Comparison of ENCODE assay signal across 1 cellular context in the genomic region with DNA sequence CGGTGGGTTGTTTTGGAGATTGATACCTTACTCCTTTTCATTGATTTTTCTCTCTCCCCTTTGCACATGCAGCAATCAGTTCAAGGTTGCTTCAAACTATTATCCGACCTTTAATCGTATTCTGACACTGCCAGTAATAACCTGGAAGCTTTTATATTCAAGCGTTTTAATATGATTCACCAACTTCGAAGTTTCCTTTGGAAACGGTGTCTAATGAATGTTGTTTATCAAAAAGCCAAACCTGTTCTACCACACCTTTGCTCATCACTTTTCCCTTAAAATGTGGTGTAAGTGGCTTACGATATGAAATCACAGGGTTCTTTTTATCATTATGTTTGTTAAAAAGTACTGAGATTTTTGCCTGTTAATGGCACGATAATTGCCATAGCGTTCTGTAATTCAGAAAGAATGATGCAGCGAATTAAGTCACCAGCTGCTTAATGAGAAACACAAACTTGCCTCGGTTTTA.
TF ChIP-seq lines count a peak whose summit lies in the region.

No MANE protein-coding gene starts in this region.

TF ChIP-seq in K562, 482 proteins besides CTCF, POLR2A, EP300 and RAD21 (continued from another document and continues in another):
- TF ChIP-seq, protein P1, sequence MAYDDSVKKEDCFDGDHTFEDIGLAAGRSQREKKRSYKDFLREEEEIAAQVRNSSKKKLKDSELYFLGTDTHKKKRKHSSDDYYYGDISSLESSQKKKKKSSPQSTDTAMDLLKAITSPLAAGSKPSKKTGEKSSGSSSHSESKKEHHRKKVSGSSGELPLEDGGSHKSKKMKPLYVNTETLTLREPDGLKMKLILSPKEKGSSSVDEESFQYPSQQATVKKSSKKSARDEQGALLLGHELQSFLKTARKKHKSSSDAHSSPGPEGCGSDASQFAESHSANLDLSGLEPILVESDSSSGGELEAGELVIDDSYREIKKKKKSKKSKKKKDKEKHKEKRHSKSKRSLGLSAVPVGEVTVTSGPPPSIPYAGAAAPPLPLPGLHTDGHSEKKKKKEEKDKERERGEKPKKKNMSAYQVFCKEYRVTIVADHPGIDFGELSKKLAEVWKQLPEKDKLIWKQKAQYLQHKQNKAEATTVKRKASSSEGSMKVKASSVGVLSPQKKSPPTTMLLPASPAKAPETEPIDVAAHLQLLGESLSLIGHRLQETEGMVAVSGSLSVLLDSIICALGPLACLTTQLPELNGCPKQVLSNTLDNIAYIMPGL (CRISPR knock-in tag; IDR thresholded peaks at IDR 0.05), result no peak
- TF ChIP-seq CEBPB (tag; IDR thresholded peaks at IDR 0.05) (no peak), FOXM1 (IDR thresholded peaks at IDR 0.05; ENCODE audit: low read depth) (no peak), FOXM1 (CRISPR knock-in tag; IDR thresholded peaks at IDR 0.05; ENCODE audit: low read depth) (no peak), PRDM10 (IDR thresholded peaks at IDR 0.05; ENCODE audit: partially characterized antibody) (no peak), ETV5 (CRISPR knock-in tag; IDR thresholded peaks at IDR 0.05; ENCODE audit: low read depth) (no peak), GATAD2B (IDR thresholded peaks at IDR 0.05; ENCODE audit: borderline replicate concordance) (no peak), TRIM28 (IDR thresholded peaks at IDR 0.05) (no peak), ZNF274 (IDR thresholded peaks at IDR 0.05; ENCODE audit: borderline replicate concordance, low read depth, low read length) (no peak), THRAP3 (IDR thresholded peaks at IDR 0.05; ENCODE audit: borderline replicate concordance) (0 out of 2 replicates have a peak, but pooled peaks have one; percentile 30), PCBP1 (IDR thresholded peaks at IDR 0.05; ENCODE audit: low read depth, low read length, poor library complexity, severe bottlenecking) (no peak), HLTF (IDR thresholded peaks at IDR 0.05) (no peak), HDAC3 (IDR thresholded peaks at IDR 0.05; ENCODE audit: borderline replicate concordance, partially characterized antibody) (no peak), BRD4 (IDR thresholded peaks at IDR 0.05) (peak; percentile 77; the same call in 1 of the 2 replicates), YY1 (IDR thresholded peaks at IDR 0.05; ENCODE audit: borderline replicate concordance in 1 of 3, control insufficient read depth in 1 of 3, extremely low read depth in 1 of 3, insufficient read depth in 3 of 3, insufficient read length in 1 of 3, insufficient replicate concordance in 2 of 3, low read depth in 1 of 3, low read length in 2 of 3) (no peak), ZNF57 (CRISPR knock-in tag; IDR thresholded peaks at IDR 0.05) (no peak), KHSRP (IDR thresholded peaks at IDR 0.05) (no peak), BMI1 (IDR thresholded peaks at IDR 0.05; ENCODE audit: low read length) (no peak), ZNF655 (CRISPR knock-in tag; IDR thresholded peaks at IDR 0.05) (no peak), NEUROD1 (IDR thresholded peaks at IDR 0.05; ENCODE audit: borderline replicate concordance, low read depth, low read length, partially characterized antibody) (no peak), ZNF551 (CRISPR knock-in tag; IDR thresholded peaks at IDR 0.05) (no peak), NFE2 (IDR thresholded peaks at IDR 0.05; ENCODE audit: low read depth) (peak; percentile 54), DLX4 (CRISPR knock-in tag; IDR thresholded peaks at IDR 0.05) (no peak), SP2 (IDR thresholded peaks at IDR 0.05; ENCODE audit: extremely low read depth, low read depth, low read length, poor library complexity, severe bottlenecking) (no peak), SETDB1 (IDR thresholded peaks at IDR 0.05; ENCODE audit: low read length) (no peak), KLF16 (IDR thresholded peaks at IDR 0.05) (no peak), ZNF316 (IDR thresholded peaks at IDR 0.05) (0 out of 2 replicates have a peak, but pooled peaks have one; percentile 14), PHB2 (IDR thresholded peaks at IDR 0.05; ENCODE audit: low read depth) (no peak), BCLAF1 (IDR thresholded peaks at IDR 0.05; ENCODE audit: borderline replicate concordance in 1 of 2, control insufficient read depth in 1 of 2, low read depth in 2 of 2, low read length in 1 of 2) (no peak), KDM1A (IDR thresholded peaks at IDR 0.05) (peak; percentile 53 to 61; a peak in 3 of 4 replicates), CHD1 (IDR thresholded peaks at IDR 0.05; ENCODE audit: low read length) (peak; percentile 3), ETS2 (tag; IDR thresholded peaks at IDR 0.05; ENCODE audit: borderline replicate concordance, poor library complexity, severe bottlenecking) (no peak), SAFB2 (IDR thresholded peaks at IDR 0.05; ENCODE audit: borderline replicate concordance, low read depth, low read length, severe bottlenecking) (no peak), ZNF512 (tag; IDR thresholded peaks at IDR 0.05) (no peak), ZNF740 (CRISPR knock-in tag; IDR thresholded peaks at IDR 0.05) (no peak), ZNF740 (tag; IDR thresholded peaks at IDR 0.05) (no peak)
- TF ChIP-seq, protein P2, sequence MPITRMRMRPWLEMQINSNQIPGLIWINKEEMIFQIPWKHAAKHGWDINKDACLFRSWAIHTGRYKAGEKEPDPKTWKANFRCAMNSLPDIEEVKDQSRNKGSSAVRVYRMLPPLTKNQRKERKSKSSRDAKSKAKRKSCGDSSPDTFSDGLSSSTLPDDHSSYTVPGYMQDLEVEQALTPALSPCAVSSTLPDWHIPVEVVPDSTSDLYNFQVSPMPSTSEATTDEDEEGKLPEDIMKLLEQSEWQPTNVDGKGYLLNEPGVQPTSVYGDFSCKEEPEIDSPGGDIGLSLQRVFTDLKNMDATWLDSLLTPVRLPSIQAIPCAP (CRISPR knock-in tag; IDR thresholded peaks at IDR 0.05; ENCODE audit: borderline replicate concordance), result no peak
- TF ChIP-seq, protein P3, sequence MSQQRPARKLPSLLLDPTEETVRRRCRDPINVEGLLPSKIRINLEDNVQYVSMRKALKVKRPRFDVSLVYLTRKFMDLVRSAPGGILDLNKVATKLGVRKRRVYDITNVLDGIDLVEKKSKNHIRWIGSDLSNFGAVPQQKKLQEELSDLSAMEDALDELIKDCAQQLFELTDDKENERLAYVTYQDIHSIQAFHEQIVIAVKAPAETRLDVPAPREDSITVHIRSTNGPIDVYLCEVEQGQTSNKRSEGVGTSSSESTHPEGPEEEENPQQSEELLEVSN (IDR thresholded peaks at IDR 0.05; ENCODE audit: borderline replicate concordance in 1 of 2, extremely low read depth in 1 of 2, insufficient read depth in 1 of 2, insufficient read length in 1 of 2, low read depth in 1 of 2, low read length in 1 of 2, poor library complexity in 1 of 2, severe bottlenecking in 1 of 2), result no peak
